In genomic region chr7:130894146-130895005, GRCh38 we compare ENCODE assay signal across 1 cellular context.
TF ChIP-seq lines count a peak whose summit lies in the region.

No MANE protein-coding gene starts in this region.

TF ChIP-seq in HepG2, 621 proteins besides CTCF, POLR2A, EP300 and RAD21 (continued from another document and continues in another):
- TF ChIP-seq, protein P1, sequence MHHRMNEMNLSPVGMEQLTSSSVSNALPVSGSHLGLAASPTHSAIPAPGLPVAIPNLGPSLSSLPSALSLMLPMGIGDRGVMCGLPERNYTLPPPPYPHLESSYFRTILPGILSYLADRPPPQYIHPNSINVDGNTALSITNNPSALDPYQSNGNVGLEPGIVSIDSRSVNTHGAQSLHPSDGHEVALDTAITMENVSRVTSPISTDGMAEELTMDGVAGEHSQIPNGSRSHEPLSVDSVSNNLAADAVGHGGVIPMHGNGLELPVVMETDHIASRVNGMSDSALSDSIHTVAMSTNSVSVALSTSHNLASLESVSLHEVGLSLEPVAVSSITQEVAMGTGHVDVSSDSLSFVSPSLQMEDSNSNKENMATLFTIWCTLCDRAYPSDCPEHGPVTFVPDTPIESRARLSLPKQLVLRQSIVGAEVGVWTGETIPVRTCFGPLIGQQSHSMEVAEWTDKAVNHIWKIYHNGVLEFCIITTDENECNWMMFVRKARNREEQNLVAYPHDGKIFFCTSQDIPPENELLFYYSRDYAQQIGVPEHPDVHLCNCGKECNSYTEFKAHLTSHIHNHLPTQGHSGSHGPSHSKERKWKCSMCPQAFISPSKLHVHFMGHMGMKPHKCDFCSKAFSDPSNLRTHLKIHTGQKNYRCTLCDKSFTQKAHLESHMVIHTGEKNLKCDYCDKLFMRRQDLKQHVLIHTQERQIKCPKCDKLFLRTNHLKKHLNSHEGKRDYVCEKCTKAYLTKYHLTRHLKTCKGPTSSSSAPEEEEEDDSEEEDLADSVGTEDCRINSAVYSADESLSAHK (CRISPR knock-in tag; IDR thresholded peaks at IDR 0.05; ENCODE audit: borderline replicate concordance) = no peak
- peak; percentile 52; the same call in 1 of the 2 replicates for TF ChIP-seq CBX5 (CRISPR knock-in tag; IDR thresholded peaks at IDR 0.05; ENCODE audit: borderline replicate concordance)
- no peak for TF ChIP-seq PAF1 (CRISPR knock-in tag; IDR thresholded peaks at IDR 0.05)
- TF ChIP-seq GTF3A (CRISPR knock-in tag; conservative IDR thresholded peaks at IDR 0.05) = no peak
- TF ChIP-seq, protein P2, sequence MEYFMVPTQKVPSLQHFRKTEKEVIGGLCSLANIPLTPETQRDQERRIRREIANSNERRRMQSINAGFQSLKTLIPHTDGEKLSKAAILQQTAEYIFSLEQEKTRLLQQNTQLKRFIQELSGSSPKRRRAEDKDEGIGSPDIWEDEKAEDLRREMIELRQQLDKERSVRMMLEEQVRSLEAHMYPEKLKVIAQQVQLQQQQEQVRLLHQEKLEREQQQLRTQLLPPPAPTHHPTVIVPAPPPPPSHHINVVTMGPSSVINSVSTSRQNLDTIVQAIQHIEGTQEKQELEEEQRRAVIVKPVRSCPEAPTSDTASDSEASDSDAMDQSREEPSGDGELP (IDR thresholded peaks at IDR 0.05; ENCODE audit: borderline replicate concordance, low read depth) = peak; percentile 46; the same call in 1 of the 2 replicates
- TF ChIP-seq MAZ (IDR thresholded peaks at IDR 0.05; ENCODE audit: borderline replicate concordance, low read depth, low read length) = no peak
- peak; percentile 33; the same call in 1 of the 2 replicates for TF ChIP-seq MAZ (CRISPR knock-in tag; IDR thresholded peaks at IDR 0.05; ENCODE audit: low read depth)
- TF ChIP-seq ATF7-NPFF (CRISPR knock-in tag; IDR thresholded peaks at IDR 0.05; ENCODE audit: low read depth) = no peak
- no peak for TF ChIP-seq THAP7 (CRISPR knock-in tag; IDR thresholded peaks at IDR 0.05)
- TF ChIP-seq FOXC1 (CRISPR knock-in tag; IDR thresholded peaks at IDR 0.05; ENCODE audit: borderline replicate concordance) = no peak
- TF ChIP-seq SRY (CRISPR knock-in tag; IDR thresholded peaks at IDR 0.05) = no peak
- no peak for TF ChIP-seq ZFP62 (CRISPR knock-in tag; IDR thresholded peaks at IDR 0.05)
- no peak for TF ChIP-seq PLSCR1 (CRISPR knock-in tag; IDR thresholded peaks at IDR 0.05; ENCODE audit: borderline replicate concordance)
- TF ChIP-seq, protein P3, sequence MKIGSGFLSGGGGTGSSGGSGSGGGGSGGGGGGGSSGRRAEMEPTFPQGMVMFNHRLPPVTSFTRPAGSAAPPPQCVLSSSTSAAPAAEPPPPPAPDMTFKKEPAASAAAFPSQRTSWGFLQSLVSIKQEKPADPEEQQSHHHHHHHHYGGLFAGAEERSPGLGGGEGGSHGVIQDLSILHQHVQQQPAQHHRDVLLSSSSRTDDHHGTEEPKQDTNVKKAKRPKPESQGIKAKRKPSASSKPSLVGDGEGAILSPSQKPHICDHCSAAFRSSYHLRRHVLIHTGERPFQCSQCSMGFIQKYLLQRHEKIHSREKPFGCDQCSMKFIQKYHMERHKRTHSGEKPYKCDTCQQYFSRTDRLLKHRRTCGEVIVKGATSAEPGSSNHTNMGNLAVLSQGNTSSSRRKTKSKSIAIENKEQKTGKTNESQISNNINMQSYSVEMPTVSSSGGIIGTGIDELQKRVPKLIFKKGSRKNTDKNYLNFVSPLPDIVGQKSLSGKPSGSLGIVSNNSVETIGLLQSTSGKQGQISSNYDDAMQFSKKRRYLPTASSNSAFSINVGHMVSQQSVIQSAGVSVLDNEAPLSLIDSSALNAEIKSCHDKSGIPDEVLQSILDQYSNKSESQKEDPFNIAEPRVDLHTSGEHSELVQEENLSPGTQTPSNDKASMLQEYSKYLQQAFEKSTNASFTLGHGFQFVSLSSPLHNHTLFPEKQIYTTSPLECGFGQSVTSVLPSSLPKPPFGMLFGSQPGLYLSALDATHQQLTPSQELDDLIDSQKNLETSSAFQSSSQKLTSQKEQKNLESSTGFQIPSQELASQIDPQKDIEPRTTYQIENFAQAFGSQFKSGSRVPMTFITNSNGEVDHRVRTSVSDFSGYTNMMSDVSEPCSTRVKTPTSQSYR (CRISPR knock-in tag; IDR thresholded peaks at IDR 0.05; ENCODE audit: borderline replicate concordance) = peak; percentile 84; the same call in 1 of the 2 replicates
- no peak for TF ChIP-seq ZNF276 (CRISPR knock-in tag; IDR thresholded peaks at IDR 0.05; ENCODE audit: low read depth)
- no peak for TF ChIP-seq ZNF484 (CRISPR knock-in tag; IDR thresholded peaks at IDR 0.05; ENCODE audit: borderline replicate concordance, low read depth)
- TF ChIP-seq PHF20 (CRISPR knock-in tag; IDR thresholded peaks at IDR 0.05) = no peak
- no peak for TF ChIP-seq ZNF761 (CRISPR knock-in tag; conservative IDR thresholded peaks at IDR 0.05)
- TF ChIP-seq, protein P4, sequence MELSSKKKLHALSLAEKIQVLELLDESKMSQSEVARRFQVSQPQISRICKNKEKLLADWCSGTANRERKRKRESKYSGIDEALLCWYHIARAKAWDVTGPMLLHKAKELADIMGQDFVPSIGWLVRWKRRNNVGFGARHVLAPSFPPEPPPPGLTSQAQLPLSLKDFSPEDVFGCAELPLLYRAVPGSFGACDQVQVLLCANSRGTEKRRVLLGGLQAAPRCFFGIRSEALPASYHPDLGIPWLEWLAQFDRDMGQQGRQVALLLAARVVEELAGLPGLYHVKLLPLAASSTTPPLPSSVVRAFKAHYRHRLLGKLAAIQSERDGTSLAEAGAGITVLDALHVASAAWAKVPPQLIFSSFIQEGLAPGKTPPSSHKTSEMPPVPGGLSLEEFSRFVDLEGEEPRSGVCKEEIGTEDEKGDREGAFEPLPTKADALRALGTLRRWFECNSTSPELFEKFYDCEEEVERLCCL (CRISPR knock-in tag; IDR thresholded peaks at IDR 0.05; ENCODE audit: borderline replicate concordance) = no peak
- no peak for TF ChIP-seq KMT2A (CRISPR knock-in tag; IDR thresholded peaks at IDR 0.05)
- TF ChIP-seq MLLT10 (CRISPR knock-in tag; IDR thresholded peaks at IDR 0.05) = no peak
- no peak for TF ChIP-seq SUZ12 (IDR thresholded peaks at IDR 0.05; ENCODE audit: low read depth, low read length)
- no peak for TF ChIP-seq HOXA5 (CRISPR knock-in tag; IDR thresholded peaks at IDR 0.05)
- TF ChIP-seq ZNF776 (CRISPR knock-in tag; IDR thresholded peaks at IDR 0.05) = no peak
- no peak for TF ChIP-seq PHF8 (CRISPR knock-in tag; IDR thresholded peaks at IDR 0.05)
- TF ChIP-seq FIP1L1 (IDR thresholded peaks at IDR 0.05; ENCODE audit: borderline replicate concordance, insufficient read depth, low read depth, low read length) = no peak
- TF ChIP-seq SKIL (CRISPR knock-in tag; IDR thresholded peaks at IDR 0.05; ENCODE audit: borderline replicate concordance) = no peak
- no peak for TF ChIP-seq ZNF782 (CRISPR knock-in tag; IDR thresholded peaks at IDR 0.05; ENCODE audit: borderline replicate concordance)
- no peak for TF ChIP-seq ZNF75D (CRISPR knock-in tag; IDR thresholded peaks at IDR 0.05; ENCODE audit: borderline replicate concordance)
- no peak for TF ChIP-seq ZNF121 (CRISPR knock-in tag; IDR thresholded peaks at IDR 0.05)
- no peak for TF ChIP-seq REPIN1 (CRISPR knock-in tag; IDR thresholded peaks at IDR 0.05; ENCODE audit: borderline replicate concordance, low read depth)
- no peak for TF ChIP-seq TP53 (CRISPR knock-in tag; conservative IDR thresholded peaks at IDR 0.05)
- no peak for TF ChIP-seq ZNF17 (CRISPR knock-in tag; IDR thresholded peaks at IDR 0.05)
- TF ChIP-seq ZNF674 (CRISPR knock-in tag; IDR thresholded peaks at IDR 0.05; ENCODE audit: low read depth) = no peak
- TF ChIP-seq, protein P5, sequence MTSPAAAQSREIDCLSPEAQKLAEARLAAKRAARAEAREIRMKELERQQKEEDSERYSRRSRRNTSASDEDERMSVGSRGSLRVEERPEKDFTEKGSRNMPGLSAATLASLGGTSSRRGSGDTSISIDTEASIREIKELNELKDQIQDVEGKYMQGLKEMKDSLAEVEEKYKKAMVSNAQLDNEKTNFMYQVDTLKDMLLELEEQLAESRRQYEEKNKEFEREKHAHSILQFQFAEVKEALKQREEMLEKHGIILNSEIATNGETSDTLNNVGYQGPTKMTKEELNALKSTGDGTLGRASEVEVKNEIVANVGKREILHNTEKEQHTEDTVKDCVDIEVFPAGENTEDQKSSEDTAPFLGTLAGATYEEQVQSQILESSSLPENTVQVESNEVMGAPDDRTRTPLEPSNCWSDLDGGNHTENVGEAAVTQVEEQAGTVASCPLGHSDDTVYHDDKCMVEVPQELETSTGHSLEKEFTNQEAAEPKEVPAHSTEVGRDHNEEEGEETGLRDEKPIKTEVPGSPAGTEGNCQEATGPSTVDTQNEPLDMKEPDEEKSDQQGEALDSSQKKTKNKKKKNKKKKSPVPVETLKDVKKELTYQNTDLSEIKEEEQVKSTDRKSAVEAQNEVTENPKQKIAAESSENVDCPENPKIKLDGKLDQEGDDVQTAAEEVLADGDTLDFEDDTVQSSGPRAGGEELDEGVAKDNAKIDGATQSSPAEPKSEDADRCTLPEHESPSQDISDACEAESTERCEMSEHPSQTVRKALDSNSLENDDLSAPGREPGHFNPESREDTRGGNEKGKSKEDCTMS (CRISPR knock-in tag; conservative IDR thresholded peaks at IDR 0.05) = no peak
- TF ChIP-seq TAF15 (IDR thresholded peaks at IDR 0.05; ENCODE audit: low read depth, low read length, poor library complexity, severe bottlenecking) = no peak
- TF ChIP-seq, protein P6, sequence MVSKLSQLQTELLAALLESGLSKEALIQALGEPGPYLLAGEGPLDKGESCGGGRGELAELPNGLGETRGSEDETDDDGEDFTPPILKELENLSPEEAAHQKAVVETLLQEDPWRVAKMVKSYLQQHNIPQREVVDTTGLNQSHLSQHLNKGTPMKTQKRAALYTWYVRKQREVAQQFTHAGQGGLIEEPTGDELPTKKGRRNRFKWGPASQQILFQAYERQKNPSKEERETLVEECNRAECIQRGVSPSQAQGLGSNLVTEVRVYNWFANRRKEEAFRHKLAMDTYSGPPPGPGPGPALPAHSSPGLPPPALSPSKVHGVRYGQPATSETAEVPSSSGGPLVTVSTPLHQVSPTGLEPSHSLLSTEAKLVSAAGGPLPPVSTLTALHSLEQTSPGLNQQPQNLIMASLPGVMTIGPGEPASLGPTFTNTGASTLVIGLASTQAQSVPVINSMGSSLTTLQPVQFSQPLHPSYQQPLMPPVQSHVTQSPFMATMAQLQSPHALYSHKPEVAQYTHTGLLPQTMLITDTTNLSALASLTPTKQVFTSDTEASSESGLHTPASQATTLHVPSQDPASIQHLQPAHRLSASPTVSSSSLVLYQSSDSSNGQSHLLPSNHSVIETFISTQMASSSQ (IDR thresholded peaks at IDR 0.05; ENCODE audit: low read depth) = no peak
- TF ChIP-seq, protein P6 (CRISPR knock-in tag; IDR thresholded peaks at IDR 0.05; ENCODE audit: borderline replicate concordance) = no peak
- no peak for TF ChIP-seq ZNF775 (CRISPR knock-in tag; IDR thresholded peaks at IDR 0.05; ENCODE audit: borderline replicate concordance)
- TF ChIP-seq ZNF441 (CRISPR knock-in tag; IDR thresholded peaks at IDR 0.05; ENCODE audit: borderline replicate concordance) = no peak
